ENCODE assay signal across 13 cellular contexts in genomic region chr2:27903649-27904544, GRCh38. TPM values are rescaled to one million over a fixed set of nuclear protein-coding genes. Genes with fewer than 3 reads are reported as not detected.
DNase-seq lines count a peak whose midpoint lies in the region; ATAC-seq, FAIRE-seq and TF ChIP-seq lines count a peak whose summit lies in the region.
"Had no signal": no experiment of that assay in that cellular context is flagged by ENCODE, and none has a peak within 500 bp of the region (broad histone marks: within the 10 kb centered on the region; RNA-seq: fewer than 3 reads in every experiment).

No MANE protein-coding gene starts in this region.

- peak; percentile 36 for ATAC-seq in left ventricle myocardium superior
- ATAC-seq in activated naive CD8-positive, alpha-beta T cell treated with anti-CD3 and anti-CD28 coated beads, Interleukin-2, amount 50 U/mL, for 24 hours: peak; percentile 47
- ATAC-seq in HG03045 (IDR thresholded peaks at IDR 0.05; ENCODE audit: unreplicated experiment): no peak

- peaks cover 56% of the 10 kb centered on the region for H3K36me3 Mint-ChIP-seq in activated naive CD8-positive, alpha-beta T cell treated with anti-CD3 and anti-CD28 coated beads, Interleukin-2, amount 50 U/mL, for 24 hours (ENCODE audit: low read depth)

- no peak overlapping the region for H3K4me3 ChIP-seq in left ventricle myocardium inferior
- H3K4me3 ChIP-seq: uterus had no signal

- FAIRE-seq in urothelium cell line (lab: Jason Lieb, UNC): peak; percentile 59

- no peak overlapping the region for H3K4me3 Mint-ChIP-seq in activated naive CD8-positive, alpha-beta T cell treated with anti-CD3 and anti-CD28 coated beads, Interleukin-2, amount 50 U/mL, for 24 hours
- H3K4me3 Mint-ChIP-seq: central memory CD8-positive, alpha-beta T cell had no signal

- H3K27me3 ChIP-seq in left ventricle myocardium inferior (ENCODE audit: low read depth): no peaks in the 10 kb centered on the region
- H3K27me3 ChIP-seq: uterus had no signal

- H3K27ac ChIP-seq in left ventricle myocardium inferior (replicated peaks): no peak overlapping the region
- H3K27ac ChIP-seq: uterus had no signal

- TF ChIP-seq CTCF in left ventricle myocardium inferior (IDR thresholded peaks at IDR 0.05; ENCODE audit: borderline replicate concordance): no peak

- H3K9me3 Mint-ChIP-seq in activated naive CD8-positive, alpha-beta T cell treated with anti-CD3 and anti-CD28 coated beads, Interleukin-2, amount 50 U/mL, for 24 hours: peaks cover 9% of the 10 kb centered on the region
- H3K9me3 Mint-ChIP-seq: central memory CD8-positive, alpha-beta T cell had no signal

- peak overlapping the region; percentile 49 for H3K27ac Mint-ChIP-seq in activated naive CD8-positive, alpha-beta T cell treated with anti-CD3 and anti-CD28 coated beads, Interleukin-2, amount 50 U/mL, for 24 hours

- H3K4me1 ChIP-seq in left ventricle myocardium inferior: peaks cover 25% of the 10 kb centered on the region
- H3K4me1 ChIP-seq: uterus had no signal

- DNase-seq in left ventricle myocardium superior (no peak), left ventricle myocardium inferior (no peak), glomerular visceral epithelial cell (ENCODE audit: extremely low spot score) (peak; percentile 42), urothelium cell line (ENCODE audit: low spot score) (peak; percentile 20), AG20443 (ENCODE audit: low spot score) (no peak), NCI-H187 (lab: John Stamatoyannopoulos, UW) (no peak)
- no peak for DNase-seq in activated naive CD8-positive, alpha-beta T cell treated with anti-CD3 and anti-CD28 coated beads, Interleukin-2, amount 50 U/mL, for 24 hours
- DNase-seq: DMS79, kidney glomerular epithelial cell, NCI-H345, uterus had no signal

- no peaks in the 10 kb centered on the region for H3K27me3 Mint-ChIP-seq in activated naive CD8-positive, alpha-beta T cell treated with anti-CD3 and anti-CD28 coated beads, Interleukin-2, amount 50 U/mL, for 24 hours
- H3K27me3 Mint-ChIP-seq: central memory CD8-positive, alpha-beta T cell had no signal

- peaks cover 3% of the 10 kb centered on the region for H3K36me3 ChIP-seq in left ventricle myocardium inferior
- H3K36me3 ChIP-seq: uterus had no signal

- H3K4me1 Mint-ChIP-seq in activated naive CD8-positive, alpha-beta T cell treated with anti-CD3 and anti-CD28 coated beads, Interleukin-2, amount 50 U/mL, for 24 hours: peaks cover 76% of the 10 kb centered on the region

- H3K9me3 ChIP-seq in left ventricle myocardium inferior (replicated peaks): no peaks in the 10 kb centered on the region
- H3K9me3 ChIP-seq: uterus had no signal

- intact Hi-C loops in left ventricle myocardium superior (cut with micrococcal nuclease) (no loop called here), left ventricle myocardium inferior (cut with micrococcal nuclease) (no loop called here)

RNA-seq across cellular contexts. Expression of gene BABAM2, which starts 13.4 kb away (rescaled TPM):
- total RNA-seq in left ventricle myocardium superior (56.8 TPM), left ventricle myocardium inferior (58.9 TPM)

RNA-seq across cellular contexts. Expression of gene RBKS, which starts 13.7 kb away (rescaled TPM):
- total RNA-seq in left ventricle myocardium superior (3.3 TPM), left ventricle myocardium inferior (2.7 TPM)

Comparison
In these comparisons a context has a peak if more than half of its experiments do, and no peak if none do; other contexts are left out.
1. DNase-seq: peak in glomerular visceral epithelial cell (single experiment) and urothelium cell line (single experiment); none in left ventricle myocardium superior (single experiment), left ventricle myocardium inferior (single experiment), activated naive CD8-positive, alpha-beta T cell treated with anti-CD3 and anti-CD28 coated beads, Interleukin-2, amount 50 U/mL, for 24 hours (single experiment), AG20443 (single experiment) and NCI-H187 (0 of 2).